Comparison of ENCODE assay signal across 8 cellular contexts in genomic region chr16:67480833-67481560, GRCh38. TPM values are rescaled to one million over a fixed set of nuclear protein-coding genes. Genes with fewer than 3 reads are reported as not detected.
DNase-seq lines count a peak whose midpoint lies in the region; ATAC-seq and TF ChIP-seq lines count a peak whose summit lies in the region.

Gene ATP6V0D1 (minus strand): TSS chr16:67481157. CDS start chr16:67481086, 71 bp downstream.

- peaks cover 6 to 9% of the 10 kb centered on the region in 2 donors for H3K36me3 Mint-ChIP-seq in activated T-cell treated with anti-CD3 and anti-CD28 coated beads, Interleukin-2, amount 50 U/mL, for 72 hours (ENCODE audit: insufficient read depth in 2 of 2)

- peak; percentile 93 for ATAC-seq in DND-41 (ENCODE audit: insufficient read depth, low read depth)
- peak; percentile 92 for ATAC-seq in GM21786 (IDR thresholded peaks at IDR 0.05; ENCODE audit: unreplicated experiment)
- peak; percentile 91 to 97 for ATAC-seq in activated T-cell treated with anti-CD3 and anti-CD28 coated beads, Interleukin-2, amount 50 U/mL, for 72 hours (replicated peaks in 1 of 2)

- TF ChIP-seq CTCF in DND-41 (IDR thresholded peaks at IDR 0.05; ENCODE audit: borderline replicate concordance, extremely low read depth, low read length, poor library complexity, severe bottlenecking) (peak; percentile 93), Peyer's patch (IDR thresholded peaks at IDR 0.05) (peak; percentile 83 to 98 (median 96)), esophagus muscularis mucosa (IDR thresholded peaks at IDR 0.05) (peak; percentile 90 to 96 (median 92))

- H3K9me3 ChIP-seq in DND-41 (ENCODE audit: insufficient read depth, low read length, severe bottlenecking) (no peaks in the 10 kb centered on the region), KOPT-K1 (ENCODE audit: insufficient read depth, low read length, poor library complexity, severe bottlenecking) (no peaks in the 10 kb centered on the region), Peyer's patch (no peaks in the 10 kb centered on the region), esophagus muscularis mucosa (no peaks in the 10 kb centered on the region)

- peaks cover 22% of the 10 kb centered on the region for H3K36me3 ChIP-seq in DND-41 (ENCODE audit: insufficient read depth, low read length)
- H3K36me3 ChIP-seq in KOPT-K1 (ENCODE audit: insufficient read depth, low read length): peaks cover 20% of the 10 kb centered on the region
- H3K36me3 ChIP-seq in Peyer's patch: no peaks in the 10 kb centered on the region
- H3K36me3 ChIP-seq in esophagus muscularis mucosa: peaks cover 0 to 17% (median 16%) of the 10 kb centered on the region in 4 donors

- H4K20me1 ChIP-seq in DND-41 (ENCODE audit: insufficient read depth, low read length): 0 out of 2 replicates have a peak, but pooled peaks cover 3% of the 10 kb centered on the region

- no peak for TF ChIP-seq EP300 in esophagus muscularis mucosa (IDR thresholded peaks at IDR 0.05)

- peaks cover 74% of the 10 kb centered on the region for H3K79me2 ChIP-seq in DND-41 (ENCODE audit: insufficient read depth, low read length)

- intact Hi-C loops in esophagus muscularis mucosa (cut with DNase I): loop anchor here (5.0 kb wide), 1 partner anchor 36 kb away; no protein-coding TSS in a partner anchor

- peak within 1 kb of the TSS; percentile 98 for H3K27ac ChIP-seq in DND-41 (ENCODE audit: low read length)
- peak within 1 kb of the TSS; percentile 92 for H3K27ac ChIP-seq in KOPT-K1 (ENCODE audit: low read depth, low read length, poor library complexity, severe bottlenecking)
- H3K27ac ChIP-seq in Peyer's patch: peak within 1 kb of the TSS; percentile 87 to 99 (median 93)
- H3K27ac ChIP-seq in esophagus muscularis mucosa (replicated peaks in 1 of 4): peak within 1 kb of the TSS; percentile 92 to 97 (median 95)

- H3K27ac Mint-ChIP-seq in activated T-cell treated with anti-CD3 and anti-CD28 coated beads, Interleukin-2, amount 50 U/mL, for 72 hours: peak within 1 kb of the TSS; percentile 95

- H3K4me3 Mint-ChIP-seq in activated T-cell treated with anti-CD3 and anti-CD28 coated beads, Interleukin-2, amount 50 U/mL, for 72 hours: peak within 1 kb of the TSS; percentile 99 to 100

- H3K4me2 ChIP-seq in DND-41 (ENCODE audit: insufficient read depth, low read length): peak within 1 kb of the TSS; percentile 98

- no peaks in the 10 kb centered on the region for H3K9me3 Mint-ChIP-seq in activated T-cell treated with anti-CD3 and anti-CD28 coated beads, Interleukin-2, amount 50 U/mL, for 72 hours

- H3K27me3 ChIP-seq in DND-41 (ENCODE audit: insufficient read depth, low read length, poor library complexity) (no peaks in the 10 kb centered on the region), Peyer's patch (no peaks in the 10 kb centered on the region), esophagus muscularis mucosa (no peaks in the 10 kb centered on the region)

- peak; percentile 70 to 94 for TF ChIP-seq POLR2A in Peyer's patch (IDR thresholded peaks at IDR 0.05)
- TF ChIP-seq POLR2A in esophagus muscularis mucosa (IDR thresholded peaks at IDR 0.05; ENCODE audit: low read depth): peak; percentile 57

- DNase-seq in DND-41 (peak; percentile 99), Peyer's patch (peak; percentile 98 to 100 (median 99)), esophagus muscularis mucosa (ENCODE audit: extremely low spot score) (peak; percentile 100), myocyte (ENCODE audit: low read depth) (peak; percentile 98)
- peak; percentile 99 for DNase-seq in activated T-cell treated with anti-CD3 and anti-CD28 coated beads, Interleukin-2, amount 50 U/mL, for 72 hours
- peak; percentile 95 to 99 for DNase-seq in stimulated activated CD8-positive, alpha-beta memory T cell treated with anti-CD3 and anti-CD28 coated beads, Interleukin-7, amount 100 ng/mL, for 48 hours (ENCODE audit: extremely low read depth in 1 of 2, low read depth in 1 of 2)

- peak within 1 kb of the TSS; percentile 97 for H2AFZ ChIP-seq in DND-41 (ENCODE audit: low read depth, low read length)

- peak within 1 kb of the TSS; percentile 89 for H3K9ac ChIP-seq in DND-41 (ENCODE audit: low read depth, low read length)

- under 1% methylated on average over 19 of the region's 57 CpGs for WGBS in esophagus muscularis mucosa

- H3K27me3 Mint-ChIP-seq in activated T-cell treated with anti-CD3 and anti-CD28 coated beads, Interleukin-2, amount 50 U/mL, for 72 hours (ENCODE audit: low read depth): no peaks in the 10 kb centered on the region

- H3K4me1 Mint-ChIP-seq in activated T-cell treated with anti-CD3 and anti-CD28 coated beads, Interleukin-2, amount 50 U/mL, for 72 hours (ENCODE audit: low read depth): peaks cover 36% of the 10 kb centered on the region

- peak within 1 kb of the TSS; percentile 92 to 97 for H3K4me3 ChIP-seq in DND-41 (ENCODE audit: low read depth in 1 of 2, low read length in 2 of 2)
- peak within 1 kb of the TSS; percentile 88 to 96 (median 92) for H3K4me3 ChIP-seq in Peyer's patch
- peak within 1 kb of the TSS; percentile 85 to 97 (median 90) for H3K4me3 ChIP-seq in esophagus muscularis mucosa

- H3K4me1 ChIP-seq in DND-41 (ENCODE audit: insufficient read depth, low read length): peaks cover 41% of the 10 kb centered on the region
- H3K4me1 ChIP-seq in Peyer's patch: peaks cover 0 to 42% (median 14%) of the 10 kb centered on the region in 4 donors
- peaks cover 38 to 65% (median 61%) of the 10 kb centered on the region in 4 donors for H3K4me1 ChIP-seq in esophagus muscularis mucosa

RNA-seq across cellular contexts. Expression of gene ATP6V0D1, which starts in this region (rescaled TPM):
- total RNA-seq in Peyer's patch (100 to 1,000 TPM; 131 to 223 (median 202) TPM), esophagus muscularis mucosa (100 to 1,000 TPM; 103 to 131 (median 119) TPM), myocyte (190 and 234 TPM in 2 replicates)
- total RNA-seq in activated T-cell treated with anti-CD3 and anti-CD28 coated beads, Interleukin-2, amount 50 U/mL, for 72 hours: 10 to 100 TPM; 27.9 to 28.1 TPM
- polyA plus RNA-seq in myocyte (2012): 165 TPM

Comparison
In these comparisons a context has a peak if more than half of its experiments do, and no peak if none do; other contexts are left out.
1. Peak in every context shown above with its lines: DNase-seq, ATAC-seq, H3K4me3 ChIP-seq and H3K27ac ChIP-seq.